Comparison of ENCODE assay signal across 24 cellular contexts in genomic region chr1:11886986-11887665, GRCh38. TPM values are rescaled to one million over a fixed set of nuclear protein-coding genes. Genes with fewer than 3 reads are reported as not detected.
"Had no signal": no experiment of that assay in that cellular context is flagged by ENCODE, and none has a peak within 500 bp of the region (broad histone marks: within the 10 kb centered on the region; RNA-seq: fewer than 3 reads in every experiment).

No MANE protein-coding gene starts in this region.

- H3K4me3 ChIP-seq: body of pancreas, prostate gland, spleen, thoracic aorta had no signal

- DNase-seq: activated CD4-positive, alpha-beta T cell treated with anti-CD3 and anti-CD28 coated beads for 48 hours; activated CD4-positive, CD25-positive, alpha-beta regulatory T cell; activated CD8-positive, alpha-beta T cell treated with anti-CD3 and anti-CD28 coated beads for 36 hours; activated naive CD4-positive, alpha-beta T cell; activated naive CD8-positive, alpha-beta T cell treated with anti-CD3 and anti-CD28 coated beads, Interleukin-2, amount 10 ng/mL, durations not matched to agents 7 days and 5 days; activated T-cell treated with anti-CD3 and anti-CD28 coated beads, Interleukin-2, amount 50 U/mL, for 1 hour; body of pancreas; central memory CD4-positive, alpha-beta T cell; endodermal cell; hippocampal formation; mammary epithelial cell; midbrain; nucleus accumbens; spleen; stimulated activated CD4-positive, alpha-beta T cell treated with anti-CD3 and anti-CD28 coated beads, Interleukin-4, amount 100 ng/mL, for 4 hours; T-cell had no signal

- H3K9me3 ChIP-seq: body of pancreas, prostate gland, spleen, thoracic aorta had no signal

- H3K36me3 ChIP-seq: prostate gland, spleen, thoracic aorta had no signal

- H3K4me1 ChIP-seq: prostate gland had no signal

- H3K27ac ChIP-seq: body of pancreas, prostate gland, thoracic aorta had no signal

- H3K27me3 ChIP-seq: body of pancreas had no signal

- ATAC-seq: activated CD8-positive, alpha-beta T cell treated with anti-CD3 and anti-CD28 coated beads for 36 hours; activated T-helper 17 cell treated with anti-CD3 and anti-CD28 coated beads, Interleukin-2, amount 50 U/mL, for 72 hours; body of pancreas; left lobe of liver; stimulated activated memory B cell treated with anti-CD40 and anti-IgM and Interleukin-4, amounts not matched to agents 10 μg/mL and 1 μg/mL and 100 μg/mL, for 72 hours; T-cell had no signal

RNA-seq across cellular contexts. Expression of gene NPPB, which starts 28.4 kb away (rescaled TPM):
- total RNA-seq: activated CD8-positive, alpha-beta T cell treated with anti-CD3 and anti-CD28 coated beads for 36 hours; activated naive CD8-positive, alpha-beta T cell treated with anti-CD3 and anti-CD28 coated beads, Interleukin-2, amount 10 ng/mL, durations not matched to agents 7 days and 5 days; activated T-helper 17 cell treated with anti-CD3 and anti-CD28 coated beads, Interleukin-2, amount 50 U/mL, for 72 hours; body of pancreas; left lobe of liver; prostate gland; spleen; T-cell; thoracic aorta; ureter had no signal

RNA-seq across cellular contexts. Expression of gene NPPA, which starts 39.5 kb away (rescaled TPM):
- total RNA-seq: activated CD8-positive, alpha-beta T cell treated with anti-CD3 and anti-CD28 coated beads for 36 hours; activated naive CD8-positive, alpha-beta T cell treated with anti-CD3 and anti-CD28 coated beads, Interleukin-2, amount 10 ng/mL, durations not matched to agents 7 days and 5 days; activated T-helper 17 cell treated with anti-CD3 and anti-CD28 coated beads, Interleukin-2, amount 50 U/mL, for 72 hours; endodermal cell; epithelial cell of proximal tubule; glomerular endothelial cell; left lobe of liver; mammary epithelial cell; T-cell; thoracic aorta; ureter had no signal
